23 cellular contexts compared by ENCODE assay signal in genomic region chr6:170199716-170200115, GRCh38.
A peak's percentile ranks its signal among the peaks of the same experiment; 100 is the strongest.
DNase-seq lines count a peak whose midpoint lies in the region; ATAC-seq and TF ChIP-seq lines count a peak whose summit lies in the region.
"Had no signal": no experiment of that assay in that cellular context is flagged by ENCODE, and none has a peak within 500 bp of the region (broad histone marks: within the 10 kb centered on the region; RNA-seq: fewer than 3 reads in every experiment).

No MANE protein-coding gene starts in this region.

- no peak overlapping the region for H3K56ac ChIP-seq in mesendoderm (ENCODE audit: low read length)

- H3K9me3 ChIP-seq in right atrium auricular region (peaks cover 12 to 19% of the 10 kb centered on the region in 2 donors), esophagus muscularis mucosa (peaks cover 0 to 19% (median 12%) of the 10 kb centered on the region in 4 donors), MG63 (peaks cover 18% of the 10 kb centered on the region)
- H3K9me3 ChIP-seq: SJSA1 had no signal

- no peak for TF ChIP-seq CTCF in right atrium auricular region (IDR thresholded peaks at IDR 0.05)
- no peak for TF ChIP-seq CTCF in esophagus muscularis mucosa (IDR thresholded peaks at IDR 0.05)
- TF ChIP-seq CTCF in osteocyte (IDR thresholded peaks at IDR 0.05): no peak

- H3K27ac ChIP-seq in right atrium auricular region (no peak overlapping the region), esophagus muscularis mucosa (replicated peaks in 1 of 4) (peak overlapping the region in 2 of 4 donors; percentile 57 to 68), mesendoderm (ENCODE audit: low read depth, low read length) (no peak overlapping the region)
- H3K27ac ChIP-seq: SJSA1 had no signal

- peaks cover 33% of the 10 kb centered on the region for H3K9me3 Mint-ChIP-seq in osteocyte (ENCODE audit: unreplicated experiment)

- no peak overlapping the region for H2AK5ac ChIP-seq in mesendoderm (ENCODE audit: low read length)

- TF ChIP-seq POLR2A in esophagus muscularis mucosa (IDR thresholded peaks at IDR 0.05; ENCODE audit: low read depth): no peak

- TF ChIP-seq EP300 in esophagus muscularis mucosa (IDR thresholded peaks at IDR 0.05): no peak

- no peaks in the 10 kb centered on the region for H3K27me3 ChIP-seq in right atrium auricular region
- no peaks in the 10 kb centered on the region for H3K27me3 ChIP-seq in esophagus muscularis mucosa
- no peaks in the 10 kb centered on the region for H3K27me3 ChIP-seq in MG63
- no peaks in the 10 kb centered on the region for H3K27me3 ChIP-seq in mesendoderm (ENCODE audit: insufficient read depth, low read length, poor library complexity)
- H3K27me3 ChIP-seq: SJSA1 had no signal

- no peaks in the 10 kb centered on the region for H3K36me3 Mint-ChIP-seq in osteocyte (ENCODE audit: unreplicated experiment)

- no peak overlapping the region for H3K27ac Mint-ChIP-seq in osteocyte (ENCODE audit: unreplicated experiment)
- H3K27ac Mint-ChIP-seq: GM23338, H9 had no signal

- no peak overlapping the region for H3K4ac ChIP-seq in mesendoderm (ENCODE audit: low read depth, low read length)

- H3K79me2 ChIP-seq in mesendoderm (ENCODE audit: control insufficient read depth, insufficient read depth, low read length): no peaks in the 10 kb centered on the region

- intact Hi-C loops in Right ventricle myocardium superior (cut with DNase I) (no loop called here), esophagus muscularis mucosa (cut with DNase I) (no loop called here)

- H3K4me1 ChIP-seq in right atrium auricular region: no peaks in the 10 kb centered on the region
- peaks cover 0 to 13% (median 12%) of the 10 kb centered on the region in 4 donors for H3K4me1 ChIP-seq in esophagus muscularis mucosa
- H3K4me1 ChIP-seq in mesendoderm (ENCODE audit: control insufficient read depth, low read depth, low read length): no peaks in the 10 kb centered on the region
- H3K4me1 ChIP-seq: SJSA1 had no signal

- no peak overlapping the region for H2BK15ac ChIP-seq in mesendoderm (replicated peaks; ENCODE audit: low read depth)

- H3K4me3 Mint-ChIP-seq in osteocyte (ENCODE audit: unreplicated experiment): no peak overlapping the region
- H3K4me3 Mint-ChIP-seq: CD4-positive, alpha-beta memory T cell; GM23338; H9 had no signal

- no peak overlapping the region for H2BK120ac ChIP-seq in mesendoderm (ENCODE audit: low read depth, low read length)

- no peak overlapping the region for H4K5ac ChIP-seq in mesendoderm (ENCODE audit: low read length)

- no peak overlapping the region for H3K18ac ChIP-seq in mesendoderm (ENCODE audit: low read length)

- H2BK5ac ChIP-seq in mesendoderm (ENCODE audit: low read length): no peak overlapping the region

- no peak overlapping the region for H3K4me3 ChIP-seq in right atrium auricular region
- no peak overlapping the region for H3K4me3 ChIP-seq in esophagus muscularis mucosa
- no peak overlapping the region for H3K4me3 ChIP-seq in MG63
- no peak overlapping the region for H3K4me3 ChIP-seq in mesendoderm (ENCODE audit: low read length)
- H3K4me3 ChIP-seq: GM12878, GM23338, SJSA1 had no signal

- no peaks in the 10 kb centered on the region for H3K4me1 Mint-ChIP-seq in osteocyte (ENCODE audit: unreplicated experiment)
- H3K4me1 Mint-ChIP-seq: CD4-positive, alpha-beta memory T cell; GM23338; H9 had no signal

- no peak for ATAC-seq in Right ventricle myocardium superior (ENCODE audit: poor library complexity)
- ATAC-seq: GM12878, GM23338, Right ventricle myocardium inferior had no signal

- H3K27me3 Mint-ChIP-seq in osteocyte (ENCODE audit: unreplicated experiment): no peaks in the 10 kb centered on the region

- no peaks in the 10 kb centered on the region for H3K79me1 ChIP-seq in mesendoderm (ENCODE audit: low read length)

- no peak overlapping the region for H4K8ac ChIP-seq in mesendoderm (ENCODE audit: low read depth, low read length)

- WGBS in esophagus muscularis mucosa: 82% methylated on average over 6 of the region's 6 CpGs
- WGBS in mesendoderm (ENCODE audit: extremely low coverage, insufficient coverage, low lambda C conversion rate): no CpG with 5 or more reads among the region's 6 CpGs

- no peak overlapping the region for H3K4me2 ChIP-seq in mesendoderm (ENCODE audit: low read length)
- H3K4me2 ChIP-seq: GM23338 had no signal

- no peak overlapping the region for H3K23ac ChIP-seq in mesendoderm (ENCODE audit: low read length)

- no peaks in the 10 kb centered on the region for H3K36me3 ChIP-seq in right atrium auricular region
- no peaks in the 10 kb centered on the region for H3K36me3 ChIP-seq in esophagus muscularis mucosa
- H3K36me3 ChIP-seq in MG63: no peaks in the 10 kb centered on the region
- no peaks in the 10 kb centered on the region for H3K36me3 ChIP-seq in mesendoderm (ENCODE audit: control insufficient read depth, insufficient read depth, low read length)
- H3K36me3 ChIP-seq: SJSA1 had no signal

- DNase-seq in right atrium auricular region (ENCODE audit: low spot score): peak; percentile 52
- no peak for DNase-seq in Right ventricle myocardium superior
- peak; percentile 66 for DNase-seq in esophagus muscularis mucosa (ENCODE audit: extremely low spot score)
- peak; percentile 53 for DNase-seq in osteocyte (ENCODE audit: extremely low spot score, unreplicated experiment)
- DNase-seq in hypothalamus (lab: John Stamatoyannopoulos, UW): no peak
- no peak for DNase-seq in MG63
- no peak for DNase-seq in mesendoderm
- DNase-seq: C1 segment of cervical spinal cord; CD4-positive, alpha-beta memory T cell; COR-L47; EL; GDM1; H9; Kasumi-1; NCI-H1105 treated with DMSO at 0.1 percent for 48 hours; NCI-H2029; NCI-H446; NCI-H524 treated with DMSO at 0.1 percent for 48 hours; NCI-H774 had no signal

- no peak overlapping the region for H3K9ac ChIP-seq in mesendoderm (ENCODE audit: low read length)

Comparison
In these comparisons a context has a peak if more than half of its experiments do, and no peak if none do; other contexts are left out.
1. DNase-seq: peak in right atrium auricular region (single experiment), esophagus muscularis mucosa (single experiment) and osteocyte (single experiment); none in Right ventricle myocardium superior (single experiment), hypothalamus (0 of 51), MG63 (single experiment) and mesendoderm (single experiment).